In genomic region chr2:112488201-112488600, GRCh38 we compare ENCODE assay signal across 21 cellular contexts.
"Had no signal": no experiment of that assay in that cellular context is flagged by ENCODE, and none has a peak within 500 bp of the region (broad histone marks: within the 10 kb centered on the region; RNA-seq: fewer than 3 reads in every experiment).

No MANE protein-coding gene starts in this region.

- H3K27ac ChIP-seq: colonic mucosa, epithelial cell of prostate, esophagus muscularis mucosa, gastrocnemius medialis, heart right ventricle, pancreas had no signal

- H3K4me2 ChIP-seq: smooth muscle cell had no signal

- H3K36me3 Mint-ChIP-seq: memory B cell, naive B cell had no signal

- H3K27me3 Mint-ChIP-seq: memory B cell, naive B cell had no signal

- ATAC-seq: gastrocnemius medialis, left lobe of liver, pancreas, right cardiac atrium had no signal

- H3K9me3 Mint-ChIP-seq: memory B cell, mesothelial cell of epicardium, naive B cell, nephron had no signal

- H3K27me3 ChIP-seq: colonic mucosa, dorsolateral prefrontal cortex, esophagus muscularis mucosa, gastrocnemius medialis, heart right ventricle, pancreas had no signal

- DNase-seq: colonic mucosa; dorsolateral prefrontal cortex; effector CD8-positive, alpha-beta T cell; gastrocnemius medialis; heart right ventricle; hypothalamus; naive B cell; occipital lobe; pancreas; right cardiac atrium; stimulated activated CD4-positive, alpha-beta T cell treated with anti-CD3 and anti-CD28 coated beads, Interleukin-2, amount 100 ng/mL, for 48 hours; stimulated activated naive CD4-positive, alpha-beta T cell treated with Interleukin-2 at 50 U/mL for 16 hours; trophoblast cell had no signal

- H3K4me3 Mint-ChIP-seq: memory B cell, mesothelial cell of epicardium, naive B cell, nephron had no signal

- H3K36me3 ChIP-seq: colonic mucosa, gastrocnemius medialis, pancreas had no signal

- H3K27ac Mint-ChIP-seq: memory B cell, mesothelial cell of epicardium, nephron, progenitor cell of endocrine pancreas had no signal

- H3K4me3 ChIP-seq: colonic mucosa, dorsolateral prefrontal cortex, esophagus muscularis mucosa, gastrocnemius medialis, heart right ventricle, pancreas, smooth muscle cell had no signal

- H3K9me3 ChIP-seq: colonic mucosa, esophagus muscularis mucosa, gastrocnemius medialis, heart right ventricle, pancreas had no signal
